In genomic region chr17:43694081-43694870, GRCh38 we compare ENCODE assay signal across 8 cellular contexts. TPM values are rescaled to one million over a fixed set of nuclear protein-coding genes. Genes with fewer than 3 reads are reported as not detected.
DNase-seq lines count a peak whose midpoint lies in the region; ATAC-seq, FAIRE-seq and TF ChIP-seq lines count a peak whose summit lies in the region.

No MANE protein-coding gene starts in this region.

- no peak overlapping the region for H3K27ac Mint-ChIP-seq in astrocyte (ENCODE audit: unreplicated experiment)

- no peak for TF ChIP-seq EP300 in sigmoid colon (IDR thresholded peaks at IDR 0.05)

- FAIRE-seq in GM19239 (lab: Jason Lieb, UNC) (peak; percentile 97), astrocyte (lab: Jason Lieb, UNC) (peak; percentile 5)

- no peak for TF ChIP-seq POLR2A in sigmoid colon (IDR thresholded peaks at IDR 0.05)

- peaks cover 13% of the 10 kb centered on the region for H3K4me1 Mint-ChIP-seq in astrocyte (ENCODE audit: low read depth, unreplicated experiment)

- H3K27me3 ChIP-seq in astrocyte (ENCODE audit: insufficient read depth, low read length): peaks cover 12% of the 10 kb centered on the region
- H3K27me3 ChIP-seq in hepatocyte: no peaks in the 10 kb centered on the region
- no peaks in the 10 kb centered on the region for H3K27me3 ChIP-seq in sigmoid colon

- no peaks in the 10 kb centered on the region for H3K36me3 ChIP-seq in astrocyte (ENCODE audit: insufficient read depth, low read length)
- no peaks in the 10 kb centered on the region for H3K36me3 ChIP-seq in hepatocyte (replicated peaks; ENCODE audit: insufficient read depth, low read depth)
- H3K36me3 ChIP-seq in sigmoid colon: no peaks in the 10 kb centered on the region

- WGBS in hepatocyte (ENCODE audit: low lambda C conversion rate, missing lambda C conversion rate): 25% methylated on average over 11 of the region's 11 CpGs
- WGBS in sigmoid colon, 2 donors: 25 to 30% methylated on average over 11 of the region's 11 CpGs

- no peak overlapping the region for H3K9ac ChIP-seq in astrocyte (ENCODE audit: low read length)

- no peaks in the 10 kb centered on the region for H3K9me2 ChIP-seq in hepatocyte (replicated peaks; ENCODE audit: insufficient read depth)

- H3K79me2 ChIP-seq in astrocyte (ENCODE audit: insufficient read depth, low read length): no peaks in the 10 kb centered on the region
- H3K79me2 ChIP-seq in hepatocyte: no peaks in the 10 kb centered on the region

- ATAC-seq in HG02623 (IDR thresholded peaks at IDR 0.05; ENCODE audit: unreplicated experiment): no peak

- H3K4me3 ChIP-seq in astrocyte (ENCODE audit: insufficient read depth, low read depth, low read length): no peak overlapping the region
- no peak overlapping the region for H3K4me3 ChIP-seq in hepatocyte
- no peak overlapping the region for H3K4me3 ChIP-seq in sigmoid colon

- H3K9me3 Mint-ChIP-seq in astrocyte (ENCODE audit: unreplicated experiment): peaks cover 5% of the 10 kb centered on the region

- peaks cover 8% of the 10 kb centered on the region for H3K4me1 ChIP-seq in astrocyte (ENCODE audit: insufficient read depth, low read length)
- no peaks in the 10 kb centered on the region for H3K4me1 ChIP-seq in hepatocyte (ENCODE audit: insufficient read depth)
- peaks cover 0 to 14% (median 11%) of the 10 kb centered on the region in 4 donors for H3K4me1 ChIP-seq in sigmoid colon

- H3K27ac ChIP-seq in astrocyte (ENCODE audit: low read depth, low read length): no peak overlapping the region
- H3K27ac ChIP-seq in hepatocyte: no peak overlapping the region
- no peak overlapping the region for H3K27ac ChIP-seq in sigmoid colon

- DNase-seq in A172 (ENCODE audit: low spot score) (peak; percentile 86), GM19239 (ENCODE audit: insufficient read length, low spot score) (peak; percentile 63), NCI-H187 treated with DMSO at 0.1 percent for 48 hours (lab: John Stamatoyannopoulos, UW) (peak; percentile 80), T-helper 9 cell (peak; percentile 60), astrocyte (ENCODE audit: low read depth) (peak; percentile 45), hepatocyte (ENCODE audit: low spot score) (peak; percentile 91), sigmoid colon (peak; percentile 88)

- H4K20me1 ChIP-seq in astrocyte (ENCODE audit: insufficient read depth, low read length) (no peaks in the 10 kb centered on the region), hepatocyte (ENCODE audit: insufficient read depth, poor library complexity, severe bottlenecking) (no peaks in the 10 kb centered on the region)

- H3K9me3 ChIP-seq in astrocyte (ENCODE audit: insufficient read depth, low read depth, low read length) (peaks cover 3% of the 10 kb centered on the region), hepatocyte (ENCODE audit: low read depth) (no peaks in the 10 kb centered on the region), sigmoid colon (no peaks in the 10 kb centered on the region)

- TF ChIP-seq CTCF in astrocyte (IDR thresholded peaks at IDR 0.05; ENCODE audit: insufficient read depth, low read depth, low read length) (peak; percentile 95), hepatocyte (IDR thresholded peaks at IDR 0.05; ENCODE audit: poor library complexity) (peak; percentile 97), sigmoid colon (IDR thresholded peaks at IDR 0.05) (peak; percentile 86 to 94 (median 92))

- H3K27me3 Mint-ChIP-seq in astrocyte (ENCODE audit: low read depth, unreplicated experiment): peaks cover 29% of the 10 kb centered on the region

- intact Hi-C loops in sigmoid colon (cut with DNase I): loop anchor here (1.0 to 2.0 kb wide), 2 partner anchors 66 to 153 kb away; partner anchors contain the start of gene CD300LG

- no peak overlapping the region for H2AFZ ChIP-seq in astrocyte (ENCODE audit: low read depth, low read length)
- no peak overlapping the region for H2AFZ ChIP-seq in hepatocyte

- no peak overlapping the region for H3K4me3 Mint-ChIP-seq in astrocyte (ENCODE audit: unreplicated experiment)

- H3K36me3 Mint-ChIP-seq in astrocyte (ENCODE audit: low read depth, unreplicated experiment): no peaks in the 10 kb centered on the region

- H3K4me2 ChIP-seq in astrocyte (ENCODE audit: low read length): no peak overlapping the region
- H3K4me2 ChIP-seq in hepatocyte: no peak overlapping the region

RNA-seq across cellular contexts. Expression of gene MEOX1, which starts 32.6 kb away (rescaled TPM):
- not detected in 2 replicates for total RNA-seq in A172 (2014; rRNA removed; shearing (Covaris generic))
- total RNA-seq in astrocyte: not detected in 2 replicates
- total RNA-seq in hepatocyte: 0.64 and 0.90 TPM in 2 replicates
- 0.32 and 0.33 TPM in 2 replicates for polyA plus RNA-seq in hepatocyte
- 1 to 10 TPM; 2.5 to 5.3 (median 2.9) TPM for total RNA-seq in sigmoid colon
- polyA plus RNA-seq in sigmoid colon: 1 to 10 TPM in 1 of 3 donors, under 1 TPM in 2; 0.23 to 3.4 (median 0.60) TPM
